In the genomic region with DNA sequence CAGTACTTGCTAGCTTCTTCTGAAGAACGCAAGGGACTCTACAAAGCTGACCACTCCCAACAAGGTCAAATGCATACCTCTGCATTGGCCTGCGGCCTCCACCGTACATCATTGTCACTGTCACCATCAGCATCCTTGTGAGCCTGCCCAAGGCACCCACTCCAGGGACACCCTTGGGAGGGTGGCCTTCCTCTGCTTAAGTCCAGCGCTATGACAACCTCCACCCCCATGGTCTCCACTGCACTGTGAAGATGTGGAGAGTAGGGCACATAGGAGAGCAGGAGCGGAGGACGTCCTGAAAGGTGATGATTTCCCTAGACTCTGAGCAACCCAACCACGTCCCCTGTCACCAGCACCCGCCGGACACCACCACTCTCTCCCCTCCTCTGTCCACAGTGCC, we compare ENCODE assay signal across 16 cellular contexts.
DNase-seq lines count a peak whose midpoint lies in the region; ATAC-seq, FAIRE-seq and TF ChIP-seq lines count a peak whose summit lies in the region.
"Had no signal": no experiment of that assay in that cellular context is flagged by ENCODE, and none has a peak within 500 bp of the region (broad histone marks: within the 10 kb centered on the region; RNA-seq: fewer than 3 reads in every experiment).

No MANE protein-coding gene starts in this region.

- H3K27me3 ChIP-seq in iPS-20b (ENCODE audit: insufficient read depth, low read length), result no peaks in the 10 kb centered on the region
- no peaks in the 10 kb centered on the region for H3K27me3 ChIP-seq in upper lobe of right lung
- no peaks in the 10 kb centered on the region for H3K27me3 ChIP-seq in psoas muscle (ENCODE audit: insufficient read depth in 3 of 3, low read length in 2 of 3)
- H3K27me3 ChIP-seq: BLaER1 treated with 17β-estradiol and CSF1 and Interleukin-3, amounts not matched to agents 10 nM and 100 nM had no signal

- H3K4me1 ChIP-seq in iPS-20b (ENCODE audit: insufficient read depth, low read length) (no peaks in the 10 kb centered on the region), upper lobe of right lung (no peaks in the 10 kb centered on the region), psoas muscle (no peaks in the 10 kb centered on the region)
- H3K4me1 ChIP-seq: BLaER1 treated with 17β-estradiol and CSF1 and Interleukin-3, amounts not matched to agents 10 nM and 100 nM had no signal

- H3K36me3 ChIP-seq in iPS-20b (ENCODE audit: insufficient read depth, low read depth, low read length), result no peaks in the 10 kb centered on the region
- no peaks in the 10 kb centered on the region for H3K36me3 ChIP-seq in upper lobe of right lung
- H3K36me3 ChIP-seq in psoas muscle (ENCODE audit: insufficient read depth in 1 of 2, low read depth in 1 of 2), result no peaks in the 10 kb centered on the region
- H3K36me3 ChIP-seq: BLaER1 treated with 17β-estradiol and CSF1 and Interleukin-3, amounts not matched to agents 10 nM and 100 nM had no signal

- 86 to 89% (median 89%) methylated on average over 9 of the region's 9 CpGs for WGBS in psoas muscle, 3 donors

- DNase-seq in D341Med (ENCODE audit: low spot score) (peak; percentile 6), HTR-8/SVneo (ENCODE audit: insufficient read length, low spot score) (no peak), upper lobe of right lung (no peak), psoas muscle (no peak), GOT3 (lab: John Stamatoyannopoulos, UW) (no peak)
- DNase-seq: ACHN; CD4-positive, CD25-positive, alpha-beta regulatory T cell; DMS 273 treated with DMSO at 0.1 percent for 48 hours; GM23248; H7 had no signal

- intact Hi-C loops in upper lobe of right lung (cut with DNase I) (no loop called here), psoas muscle (cut with DNase I) (no loop called here)

- peak; percentile 60 for FAIRE-seq in HTR-8/SVneo (lab: Jason Lieb, UNC)
- FAIRE-seq: GM12878, GM18507, K562 had no signal

- H3K9ac ChIP-seq in iPS-20b (ENCODE audit: low read depth, low read length), result no peak overlapping the region
- H3K9ac ChIP-seq: BLaER1 treated with 17β-estradiol and CSF1 and Interleukin-3, amounts not matched to agents 10 nM and 100 nM; GM23248 had no signal

- no peak for TF ChIP-seq CTCF in upper lobe of right lung (IDR thresholded peaks at IDR 0.05)
- TF ChIP-seq CTCF in psoas muscle (IDR thresholded peaks at IDR 0.05), result no peak

- H3K9me3 ChIP-seq in iPS-20b (ENCODE audit: insufficient read depth, low read depth, low read length) (peaks cover 100% of the 10 kb centered on the region), upper lobe of right lung (no peaks in the 10 kb centered on the region), psoas muscle (no peaks in the 10 kb centered on the region)

- ATAC-seq in upper lobe of right lung (peak; percentile 32), psoas muscle (no peak), HG03135 (IDR thresholded peaks at IDR 0.05; ENCODE audit: unreplicated experiment) (no peak)
- ATAC-seq: GM12878, K562 had no signal

- no peak overlapping the region for H3K27ac ChIP-seq in iPS-20b (ENCODE audit: low read length)
- no peak overlapping the region for H3K27ac ChIP-seq in upper lobe of right lung
- no peak overlapping the region for H3K27ac ChIP-seq in psoas muscle
- H3K27ac ChIP-seq: BLaER1 treated with 17β-estradiol and CSF1 and Interleukin-3, amounts not matched to agents 10 nM and 100 nM; GM23248 had no signal

- H3K4me3 ChIP-seq in iPS-20b (ENCODE audit: low read length) (peak overlapping the region; percentile 26; the same call in 1 of the 2 replicates), upper lobe of right lung (no peak overlapping the region), psoas muscle (no peak overlapping the region)
- H3K4me3 ChIP-seq: BLaER1 treated with 17β-estradiol and CSF1 and Interleukin-3, amounts not matched to agents 10 nM and 100 nM; GM12878; GM23248; K562 had no signal
